In the genomic region with DNA sequence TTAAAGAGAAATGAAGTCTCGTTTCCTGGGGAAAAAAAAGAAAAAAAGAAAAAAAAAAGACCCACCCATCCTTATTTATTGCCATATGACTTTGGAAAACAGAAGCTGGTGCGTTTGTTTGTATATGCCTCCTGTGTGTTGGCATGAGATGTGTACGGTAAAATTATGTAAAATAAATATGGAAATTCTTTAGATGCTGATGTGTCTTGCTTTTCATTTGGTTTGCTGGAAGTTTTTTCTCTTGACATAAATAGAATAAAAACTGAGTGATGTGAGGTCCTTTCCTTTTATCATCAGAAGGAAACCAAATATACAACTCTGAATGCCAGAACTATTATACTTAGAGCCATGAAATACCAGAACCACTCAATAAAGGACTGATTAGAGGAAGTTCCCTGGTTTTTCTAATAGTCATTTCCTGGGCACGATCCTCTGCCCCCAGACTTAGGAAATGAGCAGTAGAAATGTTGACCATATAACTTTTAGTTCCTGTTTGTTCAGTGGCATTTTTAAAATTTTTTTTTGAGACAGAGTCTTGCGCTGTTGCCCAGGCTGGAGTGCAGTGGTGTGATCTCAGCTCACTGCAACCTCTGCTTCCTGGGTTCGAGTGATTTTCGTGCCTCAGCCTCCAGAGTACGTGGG, we compare ENCODE assay signal across 19 cellular contexts. TPM values are rescaled to one million over a fixed set of nuclear protein-coding genes. Genes with fewer than 3 reads are reported as not detected.
DNase-seq lines count a peak whose midpoint lies in the region; ATAC-seq and TF ChIP-seq lines count a peak whose summit lies in the region.
"Had no signal": no experiment of that assay in that cellular context is flagged by ENCODE, and none has a peak within 500 bp of the region (broad histone marks: within the 10 kb centered on the region; RNA-seq: fewer than 3 reads in every experiment).

No MANE protein-coding gene starts in this region.

- no peaks in the 10 kb centered on the region for H3F3A ChIP-seq in PC-3 (ENCODE audit: low read length, unreplicated experiment)

- no peaks in the 10 kb centered on the region for H3K79me1 ChIP-seq in IMR-90 (ENCODE audit: low read depth in 1 of 2, low read length in 2 of 2)

- DNase-seq in IMR-90 (peak; percentile 15), PC-3 (peak; percentile 23), glomerular endothelial cell (ENCODE audit: extremely low read depth, low read depth, low spot score) (peak; percentile 4), sciatic nerve (ENCODE audit: low spot score) (no peak), NCI-H1694 (lab: John Stamatoyannopoulos, UW) (no peak), EL (no peak)
- DNase-seq: activated CD4-positive, alpha-beta T cell treated with anti-CD3 and anti-CD28 coated beads for 36 hours; activated CD8-positive, alpha-beta memory T cell treated with anti-CD3 and anti-CD28 coated beads, Interleukin-2, amount 50 U/mL, for 4 hours; activated gamma-delta T cell; erythroblast; NCI-H1092 treated with DMSO at 0.1 percent for 48 hours; NCI-H2171; nucleus accumbens; stimulated activated CD4-positive, alpha-beta T cell treated with anti-CD3 and anti-CD28 coated beads, Interleukin-4, amount 100 ng/mL, for 24 hours; T-helper 2 cell had no signal

- in situ Hi-C loops in IMR-90 (cut with MboI; ENCODE audit: low sequenced_read_pairs), result no loop called here

- no peak overlapping the region for H3K4ac ChIP-seq in IMR-90 (ENCODE audit: low read depth, low read length)

- H3K27me3 ChIP-seq in IMR-90 (ENCODE audit: control insufficient read depth, insufficient read depth, low read length) (no peaks in the 10 kb centered on the region), PC-3 (ENCODE audit: low read length) (no peaks in the 10 kb centered on the region)

- H3K18ac ChIP-seq in IMR-90 (ENCODE audit: low read depth, low read length), result no peak overlapping the region

- no peak for TF ChIP-seq POLR2A in IMR-90 (IDR thresholded peaks at IDR 0.05; ENCODE audit: low read depth, low read length)

- H2BK5ac ChIP-seq in IMR-90 (ENCODE audit: low read depth, low read length, poor library complexity, severe bottlenecking), result no peak overlapping the region

- peaks cover 28% of the 10 kb centered on the region for H3K36me3 ChIP-seq in IMR-90 (ENCODE audit: control insufficient read depth, insufficient read depth, low read length)
- no peaks in the 10 kb centered on the region for H3K36me3 ChIP-seq in PC-3 (ENCODE audit: low read depth, low read length)
- H3K36me3 ChIP-seq: thoracic aorta had no signal

- no peak overlapping the region for H2BK20ac ChIP-seq in IMR-90 (ENCODE audit: low read depth, low read length)

- dilution Hi-C loops in IMR-90 (cut with HindIII; ENCODE audit: low sequenced_read_pairs, unreplicated experiment), result no loop called here

- no peak overlapping the region for H4K91ac ChIP-seq in IMR-90 (ENCODE audit: insufficient read depth, low read depth, low read length)

- H2AFZ ChIP-seq in IMR-90 (replicated peaks; ENCODE audit: low read length, poor library complexity) (no peak overlapping the region), PC-3 (ENCODE audit: low read length) (no peak overlapping the region)

- intact Hi-C loops in IMR-90 (cut with micrococcal nuclease) (loop anchor here (5.0 kb wide), 1 partner anchor 138 kb away; no protein-coding TSS in a partner anchor), PC-3 (cut with micrococcal nuclease) (loop anchor here (5.0 kb wide), 1 partner anchor 88 kb away; no protein-coding TSS in a partner anchor), sciatic nerve (cut with DNase I) (no loop called here)

- POLR2A ChIA-PET in IMR-90 (lab: Charles Lee; ENCODE audit: unreplicated experiment), result no interaction called here
- POLR2A ChIA-PET in PC-3 (lab: Charles Lee; ENCODE audit: unreplicated experiment), result interaction anchor here (0.6 kb wide), 3 partner anchors 19 to 105 kb away, joined by 4 to 7 read pairs (median 4); no protein-coding TSS in a partner anchor

- H3K9ac ChIP-seq in IMR-90 (ENCODE audit: low read depth, low read length) (no peak overlapping the region), PC-3 (ENCODE audit: low read length) (no peak overlapping the region)

- TF ChIP-seq RAD21 in IMR-90 (IDR thresholded peaks at IDR 0.05; ENCODE audit: low read length), result no peak

- no peak overlapping the region for H2AK5ac ChIP-seq in IMR-90 (ENCODE audit: low read depth, low read length)

- H3K9me3 ChIP-seq in IMR-90 (ENCODE audit: control insufficient read depth, insufficient read depth, low read length) (no peaks in the 10 kb centered on the region), PC-3 (ENCODE audit: low read length) (no peaks in the 10 kb centered on the region)
- H3K9me3 ChIP-seq: thoracic aorta had no signal

- H3K4me1 ChIP-seq in IMR-90 (ENCODE audit: control insufficient read depth, insufficient read depth, low read length) (peaks cover 2% of the 10 kb centered on the region; the same call in 1 of the 2 replicates), PC-3 (ENCODE audit: insufficient read depth, low read length) (no peaks in the 10 kb centered on the region)

- CTCF ChIA-PET in IMR-90 (lab: Yijun Ruan, JAX) (interaction anchor here (0.6 kb wide), 1 partner anchor 138 kb away, joined by 4 read pairs; no protein-coding TSS in a partner anchor), PC-3 (lab: Charles Lee) (no interaction called here)

- no peak overlapping the region for H4K8ac ChIP-seq in IMR-90 (ENCODE audit: low read depth in 2 of 2, low read length in 2 of 2)

- H3K14ac ChIP-seq in IMR-90 (replicated peaks; ENCODE audit: low read depth, low read length), result no peak overlapping the region

- H3K27ac ChIP-seq in IMR-90 (ENCODE audit: insufficient read depth, low read length) (no peak overlapping the region), PC-3 (ENCODE audit: low read length) (peak overlapping the region; percentile 43)
- H3K27ac ChIP-seq: thoracic aorta had no signal

- BruUV-seq in IMR-90 (replicated peaks; lab: Mats Ljungman, UMichigan) (no TSS peak), PC-3 (replicated peaks; lab: Mats Ljungman, UMichigan) (no TSS peak)

- H3K9me2 ChIP-seq in PC-3 (replicated peaks; ENCODE audit: low read length), result no peaks in the 10 kb centered on the region

- H4K5ac ChIP-seq in IMR-90 (ENCODE audit: low read depth, low read length), result no peak overlapping the region

- no peak for TF ChIP-seq CTCF in IMR-90 (conservative IDR thresholded peaks at IDR 0.05; ENCODE audit: low read depth, low read length)
- TF ChIP-seq CTCF in PC-3 (conservative IDR thresholded peaks at IDR 0.05; ENCODE audit: low read depth, low read length), result no peak

- H3K4me2 ChIP-seq in IMR-90 (ENCODE audit: low read depth, low read length), result no peak overlapping the region
- H3K4me2 ChIP-seq in PC-3 (ENCODE audit: low read length), result no peak overlapping the region

- WGBS in IMR-90 (ENCODE audit: extremely low coverage in 2 of 2, insufficient read length in 1 of 2), 2 experiments, result 100% methylated on average over 3 of the region's 8 CpGs; no CpG with 5 or more reads in 1 of the 2 experiments

- H3K4me3 ChIP-seq in IMR-90 (ENCODE audit: insufficient read depth, low read depth, low read length) (no peak overlapping the region), PC-3 (ENCODE audit: low read length) (no peak overlapping the region)
- H3K4me3 ChIP-seq: coronary artery, thoracic aorta had no signal

- peaks cover 8% of the 10 kb centered on the region for H3K9me1 ChIP-seq in IMR-90 (ENCODE audit: insufficient read depth, low read length)

- ATAC-seq in IMR-90 (ENCODE audit: low read depth) (peak; percentile 73), PC-3 (peak; percentile 86), sciatic nerve (peak; percentile 72), HG03095 (IDR thresholded peaks at IDR 0.05; ENCODE audit: unreplicated experiment) (no peak), HG02798 (IDR thresholded peaks at IDR 0.05; ENCODE audit: poor library complexity, unreplicated experiment) (no peak)
- ATAC-seq: activated CD4-positive, alpha-beta T cell treated with anti-CD3 and anti-CD28 coated beads for 36 hours had no signal

- H3K23ac ChIP-seq in IMR-90 (ENCODE audit: low read depth, low read length), result no peak overlapping the region

- no peak overlapping the region for H2BK120ac ChIP-seq in IMR-90 (ENCODE audit: low read depth, low read length)

- no peak overlapping the region for H3K56ac ChIP-seq in IMR-90 (ENCODE audit: extremely low read depth, insufficient read depth, low read length)

- no peak overlapping the region for H2BK15ac ChIP-seq in IMR-90 (ENCODE audit: low read depth, low read length)

- H3K79me2 ChIP-seq in PC-3 (ENCODE audit: low read length), result no peaks in the 10 kb centered on the region

- H4K20me1 ChIP-seq in IMR-90 (ENCODE audit: insufficient read depth, low read length) (peaks cover 3% of the 10 kb centered on the region; the same call in 1 of the 2 replicates), PC-3 (ENCODE audit: low read length) (no peaks in the 10 kb centered on the region)

- no peak overlapping the region for H2AK9ac ChIP-seq in IMR-90 (replicated peaks; ENCODE audit: low read depth, low read length, poor library complexity)

TF ChIP-seq in IMR-90, 13 proteins besides CTCF, POLR2A, EP300 and RAD21 (continues in another document):
- TF ChIP-seq, protein P1, sequence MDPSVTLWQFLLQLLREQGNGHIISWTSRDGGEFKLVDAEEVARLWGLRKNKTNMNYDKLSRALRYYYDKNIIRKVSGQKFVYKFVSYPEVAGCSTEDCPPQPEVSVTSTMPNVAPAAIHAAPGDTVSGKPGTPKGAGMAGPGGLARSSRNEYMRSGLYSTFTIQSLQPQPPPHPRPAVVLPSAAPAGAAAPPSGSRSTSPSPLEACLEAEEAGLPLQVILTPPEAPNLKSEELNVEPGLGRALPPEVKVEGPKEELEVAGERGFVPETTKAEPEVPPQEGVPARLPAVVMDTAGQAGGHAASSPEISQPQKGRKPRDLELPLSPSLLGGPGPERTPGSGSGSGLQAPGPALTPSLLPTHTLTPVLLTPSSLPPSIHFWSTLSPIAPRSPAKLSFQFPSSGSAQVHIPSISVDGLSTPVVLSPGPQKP (IDR thresholded peaks at IDR 0.05; ENCODE audit: borderline replicate concordance, low read depth, low read length), result no peak
- TF ChIP-seq CHD1 (IDR thresholded peaks at IDR 0.05; ENCODE audit: low read depth, low read length) (no peak), MAFK (IDR thresholded peaks at IDR 0.05; ENCODE audit: low read depth, low read length) (no peak), MAZ (IDR thresholded peaks at IDR 0.05; ENCODE audit: borderline replicate concordance, low read depth, low read length) (no peak), SMC3 (IDR thresholded peaks at IDR 0.05; ENCODE audit: low read depth, low read length) (no peak), BHLHE40 (IDR thresholded peaks at IDR 0.05; ENCODE audit: low read depth, low read length) (no peak), RCOR1 (IDR thresholded peaks at IDR 0.05; ENCODE audit: insufficient replicate concordance, low read length) (no peak), MXI1 (IDR thresholded peaks at IDR 0.05; ENCODE audit: borderline replicate concordance, low read depth, low read length) (no peak), CEBPB (IDR thresholded peaks at IDR 0.05; ENCODE audit: low read depth, low read length) (no peak)

RNA-seq across cellular contexts. Expression of a gene that starts 48.8 kb away (rescaled TPM):
- total RNA-seq in IMR-90 (2012; rRNA removed) (0.18 and 0.28 TPM in 2 replicates), PC-3 (2014; rRNA removed) (0.04 TPM in 1 of 2 replicates, not detected in the other), glomerular endothelial cell (not detected in 2 replicates), sciatic nerve (not detected)
- polyA plus RNA-seq in IMR-90 (2012; rRNA removed), result 0.03 and 0.05 TPM in 2 replicates
- polyA plus RNA-seq in IMR-90 (2012; cell fraction: cytosol; rRNA removed), result 0.03 and 0.07 TPM in 2 replicates
- polyA plus RNA-seq in IMR-90 (2012; cell fraction: nucleus; rRNA removed; ENCODE audit: low replicate concordance), result 0.07 and 0.15 TPM in 2 replicates
- total RNA-seq: activated CD4-positive, alpha-beta T cell treated with anti-CD3 and anti-CD28 coated beads for 36 hours; thoracic aorta had no signal

Comparison
In these comparisons a context has a peak if more than half of its experiments do, and no peak if none do; other contexts are left out.
1. ATAC-seq: peak in IMR-90 (single experiment), PC-3 (single experiment) and sciatic nerve (single experiment); none in HG03095 (single experiment) and HG02798 (single experiment).
2. DNase-seq: peak in IMR-90 (single experiment), PC-3 (single experiment) and glomerular endothelial cell (single experiment); none in sciatic nerve (single experiment), NCI-H1694 (single experiment) and EL (single experiment).